9 cellular contexts compared by ENCODE assay signal in genomic region chr3:190883973-190884832, GRCh38. TPM values are rescaled to one million over a fixed set of nuclear protein-coding genes. Genes with fewer than 3 reads are reported as not detected.
A peak's percentile ranks its signal among the peaks of the same experiment; 100 is the strongest.
DNase-seq lines count a peak whose midpoint lies in the region; ATAC-seq and TF ChIP-seq lines count a peak whose summit lies in the region.
"Had no signal": no experiment of that assay in that cellular context is flagged by ENCODE, and none has a peak within 500 bp of the region (broad histone marks: within the 10 kb centered on the region; RNA-seq: fewer than 3 reads in every experiment).

No MANE protein-coding gene starts in this region.

- no peaks in the 10 kb centered on the region for H3K9me3 Mint-ChIP-seq in activated CD4-positive, alpha-beta T cell treated with anti-CD3 and anti-CD28 coated beads, Interleukin-2, amount 10 ng/mL, durations not matched to agents 7 days and 5 days

- 29% methylated on average over 7 of the region's 7 CpGs for WGBS in mammary epithelial cell (ENCODE audit: low coverage, missing lambda C conversion rate)

- peak; percentile 90 to 96 for TF ChIP-seq CTCF in mammary epithelial cell (conservative IDR thresholded peaks at IDR 0.05 in 1 of 2, IDR thresholded peaks at IDR 0.05 in 1 of 2; ENCODE audit: extremely low read depth in 1 of 2, insufficient read depth in 1 of 2, low read depth in 1 of 2, low read length in 2 of 2)
- TF ChIP-seq CTCF in left lung (IDR thresholded peaks at IDR 0.05): peak; percentile 74 to 79
- peak; percentile 69 to 86 for TF ChIP-seq CTCF in tibial artery (IDR thresholded peaks at IDR 0.05)

- intact Hi-C loops in mammary epithelial cell (cut with micrococcal nuclease) (loop anchor here (1.0 to 2.0 kb wide), 3 partner anchors 71 to 337 kb away; no protein-coding TSS in a partner anchor), left lung (cut with DNase I) (loop anchor here in 1 of 2 donors (10.0 kb wide), 1 partner anchor 171 kb away; no protein-coding TSS in a partner anchor), tibial artery (cut with DNase I; ENCODE audit: low total_unique reads) (loop anchor here (10.0 kb wide), 1 partner anchor 141 kb away; no protein-coding TSS in a partner anchor)

- H3K27me3 Mint-ChIP-seq in activated CD4-positive, alpha-beta T cell treated with anti-CD3 and anti-CD28 coated beads, Interleukin-2, amount 10 ng/mL, durations not matched to agents 7 days and 5 days: no peaks in the 10 kb centered on the region

- H3K36me3 ChIP-seq in mammary epithelial cell (ENCODE audit: insufficient read depth, low read length) (no peaks in the 10 kb centered on the region), left lung (no peaks in the 10 kb centered on the region), tibial artery (no peaks in the 10 kb centered on the region)

- no peaks in the 10 kb centered on the region for H3K27me3 ChIP-seq in mammary epithelial cell (ENCODE audit: insufficient read depth, low read length)
- peaks cover 2 to 3% of the 10 kb centered on the region in 2 donors for H3K27me3 ChIP-seq in left lung
- no peaks in the 10 kb centered on the region for H3K27me3 ChIP-seq in tibial artery

- CTCF ChIA-PET in activated CD4-positive, alpha-beta T cell treated with anti-CD3 and anti-CD28 coated beads, Interleukin-2, amount 10 ng/mL, durations not matched to agents 7 days and 5 days (lab: Charles Lee): no interaction called here
- CTCF ChIA-PET in mammary epithelial cell (lab: Charles Lee; ENCODE audit: low non-redundant PET): interaction anchor here (0.7 kb wide), 2 partner anchors 183 to 210 kb away, joined by 3 to 4 read pairs; no protein-coding TSS in a partner anchor

- ATAC-seq in GM21529 (IDR thresholded peaks at IDR 0.05; ENCODE audit: unreplicated experiment) (peak; percentile 87), left lung (peak; percentile 59)

- H3K27ac ChIP-seq in mammary epithelial cell (ENCODE audit: insufficient read depth, low read depth, low read length): no peak overlapping the region
- no peak overlapping the region for H3K27ac ChIP-seq in left lung
- H3K27ac ChIP-seq in tibial artery: no peak overlapping the region
- H3K27ac ChIP-seq: epithelial cell of prostate had no signal

- dilution Hi-C loops in mammary epithelial cell (cut with HindIII; ENCODE audit: low sequenced_read_pairs): no loop called here

- POLR2A ChIA-PET in activated CD4-positive, alpha-beta T cell treated with anti-CD3 and anti-CD28 coated beads, Interleukin-2, amount 10 ng/mL, durations not matched to agents 7 days and 5 days (lab: Charles Lee): no interaction called here

- no peak overlapping the region for H3K4me3 Mint-ChIP-seq in activated CD4-positive, alpha-beta T cell treated with anti-CD3 and anti-CD28 coated beads, Interleukin-2, amount 10 ng/mL, durations not matched to agents 7 days and 5 days

- H3K4me3 ChIP-seq in mammary epithelial cell (replicated peaks in 1 of 3; ENCODE audit: insufficient read depth in 1 of 3, low read depth in 2 of 3, low read length in 3 of 3) (no peak overlapping the region), left lung (no peak overlapping the region), tibial artery (no peak overlapping the region)

- H3K4me1 Mint-ChIP-seq in activated CD4-positive, alpha-beta T cell treated with anti-CD3 and anti-CD28 coated beads, Interleukin-2, amount 10 ng/mL, durations not matched to agents 7 days and 5 days: no peaks in the 10 kb centered on the region

- H3K4me1 ChIP-seq in mammary epithelial cell (ENCODE audit: insufficient read depth, low read length) (no peaks in the 10 kb centered on the region), left lung (no peaks in the 10 kb centered on the region), tibial artery (no peaks in the 10 kb centered on the region)

- H3K79me2 ChIP-seq in mammary epithelial cell (ENCODE audit: insufficient read depth, low read length): no peaks in the 10 kb centered on the region

- no peaks in the 10 kb centered on the region for H4K20me1 ChIP-seq in mammary epithelial cell (ENCODE audit: insufficient read depth, low read length)

- no peak overlapping the region for H2AFZ ChIP-seq in mammary epithelial cell (ENCODE audit: low read depth, low read length)

- in situ Hi-C loops in mammary epithelial cell (cut with MboI; ENCODE audit: low sequenced_read_pairs in 2 of 2): no loop called here

- no peaks in the 10 kb centered on the region for H3K9me3 ChIP-seq in mammary epithelial cell (replicated peaks; ENCODE audit: insufficient read depth, low read length)
- no peaks in the 10 kb centered on the region for H3K9me3 ChIP-seq in left lung
- no peaks in the 10 kb centered on the region for H3K9me3 ChIP-seq in tibial artery

- no peak overlapping the region for H3K27ac Mint-ChIP-seq in activated CD4-positive, alpha-beta T cell treated with anti-CD3 and anti-CD28 coated beads, Interleukin-2, amount 10 ng/mL, durations not matched to agents 7 days and 5 days

- peak; percentile 36 for DNase-seq in activated CD4-positive, alpha-beta T cell treated with anti-CD3 and anti-CD28 coated beads, Interleukin-2, amount 10 ng/mL, durations not matched to agents 7 days and 5 days
- DNase-seq in activated CD4-positive, alpha-beta T cell treated with anti-CD3 and anti-CD28 coated beads for 1 hour: no peak
- DNase-seq in HT1080 (ENCODE audit: low read depth) (peak; percentile 62), NOMO-1 treated with dmso at 0.1 percent for 144 hours (lab: John Stamatoyannopoulos, UW; ENCODE audit: unreplicated experiment) (peak; percentile 35), mammary epithelial cell (peak; percentile 25), left lung (no peak), tibial artery (peak in 1 of 2 donors; percentile 31)

- H3K9ac ChIP-seq in mammary epithelial cell (ENCODE audit: insufficient read depth, low read length): no peak overlapping the region

- no peak overlapping the region for H3K4me2 ChIP-seq in mammary epithelial cell (ENCODE audit: insufficient read depth, low read depth, low read length)

- no TSS peak for BruUV-seq in mammary epithelial cell (replicated peaks; lab: Mats Ljungman, UMichigan)

- no peaks in the 10 kb centered on the region for H3K36me3 Mint-ChIP-seq in activated CD4-positive, alpha-beta T cell treated with anti-CD3 and anti-CD28 coated beads, Interleukin-2, amount 10 ng/mL, durations not matched to agents 7 days and 5 days (ENCODE audit: low read depth)

RNA-seq across cellular contexts. Expression of gene GMNC, which starts 21.7 kb away (rescaled TPM):
- not detected for total RNA-seq in activated CD4-positive, alpha-beta T cell treated with anti-CD3 and anti-CD28 coated beads, Interleukin-2, amount 10 ng/mL, durations not matched to agents 7 days and 5 days
- not detected in 2 replicates for total RNA-seq in HT1080 (2014; rRNA removed; shearing (Covaris generic))
- polyA plus RNA-seq in HT1080 (2015; cell fraction: cytosol; rRNA removed): not detected in 2 replicates
- not detected in 2 replicates for polyA plus RNA-seq in HT1080 (2015; cell fraction: nucleus; rRNA removed)
- total RNA-seq in mammary epithelial cell: under 1 TPM in 1 of 2 donors, not detected in 1; under 0.01 TPM
- polyA plus RNA-seq in mammary epithelial cell: not detected
- polyA minus RNA-seq in mammary epithelial cell: not detected
- not detected for total RNA-seq in left lung

Comparison
In these comparisons a context has a peak if more than half of its experiments do, and no peak if none do; other contexts are left out.
1. DNase-seq: peak in activated CD4-positive, alpha-beta T cell treated with anti-CD3 and anti-CD28 coated beads, Interleukin-2, amount 10 ng/mL, durations not matched to agents 7 days and 5 days (single experiment), HT1080 (single experiment), NOMO-1 treated with dmso at 0.1 percent for 144 hours (single experiment) and mammary epithelial cell (single experiment); none in activated CD4-positive, alpha-beta T cell treated with anti-CD3 and anti-CD28 coated beads for 1 hour (single experiment) and left lung (0 of 2).
2. Peak in every context shown above with its lines, with median percentiles within 50 percentile points of each other: CTCF ChIP-seq.